18 cellular contexts compared by ENCODE assay signal in genomic region chr12:56260380-56260779, GRCh38. TPM values are rescaled to one million over a fixed set of nuclear protein-coding genes. Genes with fewer than 3 reads are reported as not detected.
DNase-seq lines count a peak whose midpoint lies in the region; ATAC-seq and TF ChIP-seq lines count a peak whose summit lies in the region.
"Had no signal": no experiment of that assay in that cellular context is flagged by ENCODE, and none has a peak within 500 bp of the region (broad histone marks: within the 10 kb centered on the region; RNA-seq: fewer than 3 reads in every experiment).

No MANE protein-coding gene starts in this region.

- H3K4me3 Mint-ChIP-seq in CD8-positive, alpha-beta memory T cell = peak overlapping the region in 4 of 7 donors; percentile 33 to 82 (median 69)
- peak overlapping the region; percentile 6 for H3K4me3 Mint-ChIP-seq in progenitor cell of endocrine pancreas (ENCODE audit: low read depth)
- H3K4me3 Mint-ChIP-seq: B cell had no signal

- TF ChIP-seq POLR2A in IMR-90 (IDR thresholded peaks at IDR 0.05; ENCODE audit: low read depth, low read length) = no peak

- H2AK9ac ChIP-seq in IMR-90 (replicated peaks; ENCODE audit: low read depth, low read length, poor library complexity) = no peak overlapping the region

- no TSS peak for BruUV-seq in IMR-90 (replicated peaks; lab: Mats Ljungman, UMichigan)

- no peak overlapping the region for H3K18ac ChIP-seq in IMR-90 (ENCODE audit: low read depth, low read length)

- ATAC-seq in IMR-90 (ENCODE audit: low read depth) = no peak
- ATAC-seq: PC-3 had no signal

- H3K4me2 ChIP-seq in IMR-90 (ENCODE audit: low read depth, low read length) = no peak overlapping the region

- H4K5ac ChIP-seq in IMR-90 (ENCODE audit: low read depth, low read length) = no peak overlapping the region

- CTCF ChIA-PET in CD8-positive, alpha-beta memory T cell (lab: Charles Lee) = no interaction called here
- CTCF ChIA-PET in IMR-90 (lab: Yijun Ruan, JAX) = interaction anchor here (0.8 kb wide), 1 partner anchor 38 kb away, joined by 3 read pairs; no protein-coding TSS in a partner anchor

- peak overlapping the region in 2 of 8 donors; percentile 37 to 59 for H3K27ac Mint-ChIP-seq in CD8-positive, alpha-beta memory T cell
- H3K27ac Mint-ChIP-seq in progenitor cell of endocrine pancreas = no peak overlapping the region
- H3K27ac Mint-ChIP-seq: B cell; CD4-positive, alpha-beta T cell had no signal

- H4K91ac ChIP-seq in IMR-90 (ENCODE audit: insufficient read depth, low read depth, low read length) = no peak overlapping the region

- H3K23ac ChIP-seq in IMR-90 (ENCODE audit: low read depth, low read length) = no peak overlapping the region

- H2AK5ac ChIP-seq in IMR-90 (ENCODE audit: low read depth, low read length) = no peak overlapping the region

- in situ Hi-C loops in IMR-90 (cut with MboI; ENCODE audit: low sequenced_read_pairs) = no loop called here

- H2AFZ ChIP-seq in IMR-90 (replicated peaks; ENCODE audit: low read length, poor library complexity) = no peak overlapping the region

- H2BK20ac ChIP-seq in IMR-90 (ENCODE audit: low read depth, low read length) = no peak overlapping the region

- H3K56ac ChIP-seq in IMR-90 (ENCODE audit: extremely low read depth, insufficient read depth, low read length) = no peak overlapping the region

- H3K36me3 Mint-ChIP-seq in CD8-positive, alpha-beta memory T cell = peaks cover 0 to 17% (median 3%) of the 10 kb centered on the region in 3 donors
- peaks cover 4% of the 10 kb centered on the region for H3K36me3 Mint-ChIP-seq in progenitor cell of endocrine pancreas (ENCODE audit: insufficient read depth)

- no peak for TF ChIP-seq CTCF in IMR-90 (conservative IDR thresholded peaks at IDR 0.05; ENCODE audit: low read depth, low read length)
- TF ChIP-seq CTCF in progenitor cell of endocrine pancreas (IDR thresholded peaks at IDR 0.05; ENCODE audit: unreplicated experiment) = no peak

- WGBS in IMR-90 (ENCODE audit: extremely low coverage in 2 of 2, insufficient read length in 1 of 2), 2 experiments = no CpG with 5 or more reads among the region's 8 CpGs

- no peaks in the 10 kb centered on the region for H3K27me3 ChIP-seq in CD8-positive, alpha-beta memory T cell (ENCODE audit: insufficient read depth, low read length, poor library complexity, severe bottlenecking)
- H3K27me3 ChIP-seq in IMR-90 (ENCODE audit: control insufficient read depth, insufficient read depth, low read length) = no peaks in the 10 kb centered on the region

- peaks cover 13 to 27% of the 10 kb centered on the region in 2 experiments for H3K79me1 ChIP-seq in IMR-90 (ENCODE audit: low read depth in 1 of 2, low read length in 2 of 2)

- no peaks in the 10 kb centered on the region for H3K27me3 Mint-ChIP-seq in CD8-positive, alpha-beta memory T cell
- peaks cover 5% of the 10 kb centered on the region for H3K27me3 Mint-ChIP-seq in progenitor cell of endocrine pancreas
- H3K27me3 Mint-ChIP-seq: B cell; CD4-positive, alpha-beta T cell had no signal

- H2BK5ac ChIP-seq in IMR-90 (ENCODE audit: low read depth, low read length, poor library complexity, severe bottlenecking) = no peak overlapping the region

- peaks cover 19% of the 10 kb centered on the region for H4K20me1 ChIP-seq in IMR-90 (ENCODE audit: insufficient read depth, low read length)

- intact Hi-C loops in IMR-90 (cut with micrococcal nuclease) = no loop called here

- H3K9me1 ChIP-seq in IMR-90 (ENCODE audit: insufficient read depth, low read length) = peaks cover 23% of the 10 kb centered on the region

- peaks cover 22 to 29% (median 22%) of the 10 kb centered on the region in 3 donors for H3K4me1 Mint-ChIP-seq in CD8-positive, alpha-beta memory T cell
- peaks cover 14% of the 10 kb centered on the region for H3K4me1 Mint-ChIP-seq in progenitor cell of endocrine pancreas (ENCODE audit: low read depth)

- H3K9me3 ChIP-seq in CD8-positive, alpha-beta memory T cell (ENCODE audit: low read length) = no peaks in the 10 kb centered on the region
- H3K9me3 ChIP-seq in IMR-90 (ENCODE audit: control insufficient read depth, insufficient read depth, low read length) = no peaks in the 10 kb centered on the region
- H3K9me3 ChIP-seq: HAP-1 had no signal

- peaks cover 23% of the 10 kb centered on the region for H3K4me1 ChIP-seq in CD8-positive, alpha-beta memory T cell (ENCODE audit: insufficient read depth, low read length)
- H3K4me1 ChIP-seq in IMR-90 (ENCODE audit: control insufficient read depth, insufficient read depth, low read length) = peaks cover 22% of the 10 kb centered on the region

- POLR2A ChIA-PET in CD8-positive, alpha-beta memory T cell (lab: Charles Lee) = no interaction called here
- POLR2A ChIA-PET in IMR-90 (lab: Charles Lee; ENCODE audit: unreplicated experiment) = no interaction called here

- H3K27ac ChIP-seq in CD8-positive, alpha-beta memory T cell (ENCODE audit: low read depth, low read length) = no peak overlapping the region
- H3K27ac ChIP-seq in IMR-90 (ENCODE audit: insufficient read depth, low read length) (no peak overlapping the region), epithelial cell of prostate (peak overlapping the region; percentile 68)

- no peak for DNase-seq in CD8-positive, alpha-beta memory T cell
- DNase-seq in IMR-90 = no peak
- DNase-seq in epithelial cell of prostate (ENCODE audit: low read depth, low spot score) = no peak
- DNase-seq in progenitor cell of endocrine pancreas (ENCODE audit: low spot score, unreplicated experiment) = no peak
- no peak for DNase-seq in DMS 273 (lab: John Stamatoyannopoulos, UW; ENCODE audit: unreplicated experiment)
- no peak for DNase-seq in SHP77 treated with DMSO at 0.1 percent for 48 hours (lab: John Stamatoyannopoulos, UW)
- DNase-seq in NCI-H2081 treated with DMSO at 0.1 percent for 48 hours (lab: John Stamatoyannopoulos, UW) = no peak
- DNase-seq: CD4-positive, alpha-beta T cell; DMS79 treated with DMSO at 0.1 percent for 48 hours; NCI-H187; NCI-H446; PC-3 had no signal

- H3K36me3 ChIP-seq in CD8-positive, alpha-beta memory T cell (ENCODE audit: insufficient read depth, low read length) = no peaks in the 10 kb centered on the region
- peaks cover 16% of the 10 kb centered on the region for H3K36me3 ChIP-seq in IMR-90 (ENCODE audit: control insufficient read depth, insufficient read depth, low read length)

- H3K4ac ChIP-seq in IMR-90 (ENCODE audit: low read depth, low read length) = no peak overlapping the region

- H2BK120ac ChIP-seq in IMR-90 (ENCODE audit: low read depth, low read length) = no peak overlapping the region

- H3K9me3 Mint-ChIP-seq in CD8-positive, alpha-beta memory T cell = no peaks in the 10 kb centered on the region
- no peaks in the 10 kb centered on the region for H3K9me3 Mint-ChIP-seq in progenitor cell of endocrine pancreas (ENCODE audit: low read depth)
- H3K9me3 Mint-ChIP-seq: CD4-positive, alpha-beta T cell had no signal

- no peak for TF ChIP-seq RAD21 in IMR-90 (IDR thresholded peaks at IDR 0.05; ENCODE audit: low read length)

- dilution Hi-C loops in IMR-90 (cut with HindIII; ENCODE audit: low sequenced_read_pairs, unreplicated experiment) = no loop called here

- no peak overlapping the region for H3K14ac ChIP-seq in IMR-90 (replicated peaks; ENCODE audit: low read depth, low read length)

- no peak overlapping the region for H3K9ac ChIP-seq in IMR-90 (ENCODE audit: low read depth, low read length)

- H4K8ac ChIP-seq in IMR-90 (ENCODE audit: low read depth in 2 of 2, low read length in 2 of 2) = no peak overlapping the region

- H3K4me3 ChIP-seq in CD8-positive, alpha-beta memory T cell (ENCODE audit: low read length) = no peak overlapping the region
- H3K4me3 ChIP-seq in IMR-90 (ENCODE audit: insufficient read depth, low read depth, low read length) = no peak overlapping the region
- H3K4me3 ChIP-seq: HAP-1 had no signal

- H2BK15ac ChIP-seq in IMR-90 (ENCODE audit: low read depth, low read length) = peak overlapping the region; percentile 60; the same call in 1 of the 3 replicates

TF ChIP-seq in IMR-90, 13 proteins besides CTCF, POLR2A, EP300 and RAD21 (continues in another document):
- TF ChIP-seq FOS (IDR thresholded peaks at IDR 0.05; ENCODE audit: low read depth, low read length) (no peak), MAFK (IDR thresholded peaks at IDR 0.05; ENCODE audit: low read depth, low read length) (no peak)

RNA-seq across cellular contexts. Expression of gene ANKRD52, which starts 2.2 kb away (rescaled TPM):
- 10 to 100 TPM; 67.0 to 69.9 TPM for total RNA-seq in CD8-positive, alpha-beta memory T cell
- 16.1 TPM for polyA plus RNA-seq in CD8-positive, alpha-beta memory T cell
- total RNA-seq in IMR-90 (2012; rRNA removed) (15.4 and 16.1 TPM in 2 replicates), progenitor cell of endocrine pancreas (60.3 and 64.3 TPM in 2 replicates)
- 35.9 and 36.2 TPM in 2 replicates for polyA plus RNA-seq in IMR-90 (2012; rRNA removed)
- polyA plus RNA-seq in IMR-90 (2012; cell fraction: cytosol; rRNA removed) = 21.3 and 23.2 TPM in 2 replicates
- 93.6 and 111 TPM in 2 replicates for polyA plus RNA-seq in IMR-90 (2012; cell fraction: nucleus; rRNA removed; ENCODE audit: low replicate concordance)

RNA-seq across cellular contexts. Expression of gene COQ10A, which starts 6.4 kb away (rescaled TPM):
- 10 to 100 TPM; 14.3 to 14.4 TPM for total RNA-seq in CD8-positive, alpha-beta memory T cell
- polyA plus RNA-seq in CD8-positive, alpha-beta memory T cell = 14.2 TPM
- total RNA-seq in IMR-90 (2012; rRNA removed) = 4.7 TPM in 2 replicates
- 10.2 and 10.8 TPM in 2 replicates for polyA plus RNA-seq in IMR-90 (2012; rRNA removed)
- polyA plus RNA-seq in IMR-90 (2012; cell fraction: cytosol; rRNA removed) = 4.8 and 6.9 TPM in 2 replicates
- 45.7 and 51.7 TPM in 2 replicates for polyA plus RNA-seq in IMR-90 (2012; cell fraction: nucleus; rRNA removed; ENCODE audit: low replicate concordance)
- total RNA-seq in progenitor cell of endocrine pancreas = 23.6 and 24.6 TPM in 2 replicates

RNA-seq across cellular contexts. Expression of gene SLC39A5, which starts 30.5 kb away (rescaled TPM):
- under 1 TPM; 0.35 to 0.62 TPM for total RNA-seq in CD8-positive, alpha-beta memory T cell
- polyA plus RNA-seq in CD8-positive, alpha-beta memory T cell = not detected
- total RNA-seq in IMR-90 (2012; rRNA removed) (not detected in 2 replicates), progenitor cell of endocrine pancreas (62.9 and 65.2 TPM in 2 replicates)
- not detected in 2 replicates for polyA plus RNA-seq in IMR-90 (2012; rRNA removed)
- polyA plus RNA-seq in IMR-90 (2012; cell fraction: cytosol; rRNA removed) = 0.02 TPM in 1 of 2 replicates, not detected in the other
- polyA plus RNA-seq in IMR-90 (2012; cell fraction: nucleus; rRNA removed; ENCODE audit: low replicate concordance) = 0.77 and 0.96 TPM in 2 replicates
- total RNA-seq: G401, LHCN-M2, SK-MEL-5 had no signal
- polyA plus RNA-seq: AG04450 had no signal

RNA-seq across cellular contexts. Expression of gene NABP2, which starts 36.2 kb away (rescaled TPM):
- total RNA-seq in CD8-positive, alpha-beta memory T cell = 100 to 1,000 TPM; 102 to 104 TPM
- 4.6 TPM for polyA plus RNA-seq in CD8-positive, alpha-beta memory T cell
- total RNA-seq in IMR-90 (2012; rRNA removed) (29.2 and 31.4 TPM in 2 replicates), progenitor cell of endocrine pancreas (37.9 and 40.5 TPM in 2 replicates)
- polyA plus RNA-seq in IMR-90 (2012; rRNA removed) = 37.4 and 42.5 TPM in 2 replicates
- 32.7 and 41.6 TPM in 2 replicates for polyA plus RNA-seq in IMR-90 (2012; cell fraction: cytosol; rRNA removed)
- 6.7 and 10.2 TPM in 2 replicates for polyA plus RNA-seq in IMR-90 (2012; cell fraction: nucleus; rRNA removed; ENCODE audit: low replicate concordance)

RNA-seq across cellular contexts. Expression of gene RNF41, which starts 38.7 kb away (rescaled TPM):
- 10 to 100 TPM; 41.2 to 42.3 TPM for total RNA-seq in CD8-positive, alpha-beta memory T cell
- 47.4 TPM for polyA plus RNA-seq in CD8-positive, alpha-beta memory T cell
- 191 and 272 TPM in 2 replicates for total RNA-seq in IMR-90 (2012; rRNA removed)
- polyA plus RNA-seq in IMR-90 (2012; rRNA removed) = 112 and 125 TPM in 2 replicates
- 83.1 and 122 TPM in 2 replicates for polyA plus RNA-seq in IMR-90 (2012; cell fraction: cytosol; rRNA removed)
- polyA plus RNA-seq in IMR-90 (2012; cell fraction: nucleus; rRNA removed; ENCODE audit: low replicate concordance) = 45.0 and 90.2 TPM in 2 replicates
- 50.0 and 50.8 TPM in 2 replicates for total RNA-seq in progenitor cell of endocrine pancreas

Comparison
In these comparisons a context has a peak if more than half of its experiments do, and no peak if none do; other contexts are left out.
1. RNA of gene SLC39A5, which starts 30.5 kb away (total RNA-seq): 62.9 to 65.2 TPM in progenitor cell of endocrine pancreas; 0.35 to 0.62 TPM in CD8-positive, alpha-beta memory T cell and not detected in IMR-90; every median in the first group is over 10 times any median in the second.